Comparison of ENCODE assay signal across 1 cellular context in the genomic region with DNA sequence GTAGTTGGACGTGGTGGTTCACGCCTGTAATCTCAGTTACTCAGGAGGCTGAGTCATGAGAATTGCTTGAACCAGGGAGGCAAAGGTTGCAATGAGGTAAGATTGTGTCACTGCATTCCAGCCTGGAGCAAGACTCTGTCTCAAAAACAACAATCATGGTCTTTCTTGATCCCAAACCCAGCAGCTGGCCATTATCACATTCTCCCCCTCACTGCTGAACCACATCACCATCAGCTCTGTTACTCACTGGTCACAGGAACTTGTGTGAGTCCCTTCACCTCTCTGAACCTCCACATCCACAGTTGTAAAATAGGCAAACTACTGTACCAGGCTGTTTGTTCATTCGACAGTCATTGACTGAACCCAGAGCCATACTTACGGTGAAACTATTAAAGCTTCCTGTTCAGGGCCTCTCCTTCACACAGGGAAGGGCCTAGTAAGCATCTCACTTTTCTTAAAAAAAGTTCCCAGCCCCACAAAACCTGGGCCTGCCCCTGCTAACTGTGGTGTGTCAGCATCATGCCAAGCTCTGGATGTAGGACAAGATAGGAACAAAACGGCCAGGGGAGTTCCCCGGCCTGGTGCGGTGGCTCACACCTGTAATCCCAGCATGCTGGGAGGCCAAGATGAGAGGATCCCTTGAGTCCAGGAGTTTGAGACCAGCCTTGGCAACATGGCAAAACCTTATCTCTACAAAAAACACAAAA.
TF ChIP-seq lines count a peak whose summit lies in the region.

No MANE protein-coding gene starts in this region.

TF ChIP-seq in WTC11, 78 proteins besides CTCF, POLR2A, EP300 and RAD21 (continued from another document):
- TF ChIP-seq, protein P1, sequence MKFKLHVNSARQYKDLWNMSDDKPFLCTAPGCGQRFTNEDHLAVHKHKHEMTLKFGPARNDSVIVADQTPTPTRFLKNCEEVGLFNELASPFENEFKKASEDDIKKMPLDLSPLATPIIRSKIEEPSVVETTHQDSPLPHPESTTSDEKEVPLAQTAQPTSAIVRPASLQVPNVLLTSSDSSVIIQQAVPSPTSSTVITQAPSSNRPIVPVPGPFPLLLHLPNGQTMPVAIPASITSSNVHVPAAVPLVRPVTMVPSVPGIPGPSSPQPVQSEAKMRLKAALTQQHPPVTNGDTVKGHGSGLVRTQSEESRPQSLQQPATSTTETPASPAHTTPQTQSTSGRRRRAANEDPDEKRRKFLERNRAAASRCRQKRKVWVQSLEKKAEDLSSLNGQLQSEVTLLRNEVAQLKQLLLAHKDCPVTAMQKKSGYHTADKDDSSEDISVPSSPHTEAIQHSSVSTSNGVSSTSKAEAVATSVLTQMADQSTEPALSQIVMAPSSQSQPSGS (CRISPR knock-in tag; IDR thresholded peaks at IDR 0.05; ENCODE audit: borderline replicate concordance, low read depth), result no peak
- TF ChIP-seq ZNF219 (CRISPR knock-in tag; IDR thresholded peaks at IDR 0.05; ENCODE audit: borderline replicate concordance) (no peak), ZNF263 (CRISPR knock-in tag; IDR thresholded peaks at IDR 0.05; ENCODE audit: low read depth) (no peak), FOXP1 (CRISPR knock-in tag; IDR thresholded peaks at IDR 0.05; ENCODE audit: borderline replicate concordance) (no peak), ZNF416 (CRISPR knock-in tag; IDR thresholded peaks at IDR 0.05) (no peak), NFATC4 (CRISPR knock-in tag; IDR thresholded peaks at IDR 0.05) (no peak), ZNF138 (CRISPR knock-in tag; conservative IDR thresholded peaks at IDR 0.05) (no peak), TCF7 (CRISPR knock-in tag; IDR thresholded peaks at IDR 0.05; ENCODE audit: low read depth) (no peak), ZNF512 (CRISPR knock-in tag; IDR thresholded peaks at IDR 0.05; ENCODE audit: borderline replicate concordance) (no peak), RORB (CRISPR knock-in tag; IDR thresholded peaks at IDR 0.05) (no peak), ZNF121 (CRISPR knock-in tag; IDR thresholded peaks at IDR 0.05) (no peak)
- TF ChIP-seq, protein P2, sequence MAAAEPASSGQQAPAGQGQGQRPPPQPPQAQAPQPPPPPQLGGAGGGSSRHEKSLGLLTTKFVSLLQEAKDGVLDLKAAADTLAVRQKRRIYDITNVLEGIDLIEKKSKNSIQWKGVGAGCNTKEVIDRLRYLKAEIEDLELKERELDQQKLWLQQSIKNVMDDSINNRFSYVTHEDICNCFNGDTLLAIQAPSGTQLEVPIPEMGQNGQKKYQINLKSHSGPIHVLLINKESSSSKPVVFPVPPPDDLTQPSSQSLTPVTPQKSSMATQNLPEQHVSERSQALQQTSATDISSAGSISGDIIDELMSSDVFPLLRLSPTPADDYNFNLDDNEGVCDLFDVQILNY (CRISPR knock-in tag; IDR thresholded peaks at IDR 0.05), result no peak
